Comparison of ENCODE assay signal across 17 cellular contexts in the genomic region with DNA sequence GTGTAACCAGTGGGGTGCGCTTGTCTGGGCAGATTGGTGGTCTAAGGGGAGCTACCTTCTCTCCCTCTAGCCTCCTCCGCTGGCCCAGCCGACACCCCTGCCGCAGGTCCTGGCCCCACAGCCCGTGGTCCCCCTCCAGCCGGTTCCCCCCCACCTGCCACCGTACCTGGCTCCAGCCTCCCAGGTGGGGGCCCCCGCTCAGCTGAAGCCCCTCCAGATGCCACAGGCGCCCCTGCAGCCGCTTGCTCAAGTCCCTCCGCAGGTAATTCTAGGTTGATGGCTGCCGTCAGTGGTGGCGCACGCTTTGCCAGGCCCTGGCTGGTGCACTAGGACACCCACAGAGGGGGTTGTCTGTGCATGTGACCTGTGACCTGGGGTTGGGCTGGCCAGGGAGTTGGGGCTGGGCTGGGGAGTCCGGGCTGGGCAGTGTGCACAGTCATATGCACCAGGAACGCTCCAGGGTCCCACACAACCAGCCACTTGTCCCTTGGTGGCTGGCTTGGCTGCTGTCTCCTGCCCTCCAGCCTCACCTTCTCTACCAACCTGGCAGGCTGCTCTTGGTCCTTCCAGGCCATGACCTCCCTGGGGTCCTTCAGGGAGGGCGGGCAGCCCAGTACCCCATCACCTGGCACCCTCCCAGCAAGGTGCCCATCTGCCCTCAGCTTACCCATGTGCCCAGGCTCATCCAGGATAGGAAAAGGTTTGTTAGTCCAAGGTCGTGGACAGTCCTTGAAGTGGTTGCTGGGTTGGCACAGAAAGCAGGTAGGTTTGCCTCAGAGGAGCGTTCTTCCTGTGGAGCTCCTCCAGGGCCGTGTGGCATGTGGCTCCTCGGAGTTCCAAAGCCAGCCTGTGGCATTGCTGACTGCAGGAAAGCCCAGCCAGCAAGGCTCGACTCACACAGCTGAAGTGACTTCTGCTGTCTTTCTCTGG.
DNase-seq lines count a peak whose midpoint lies in the region; ATAC-seq and TF ChIP-seq lines count a peak whose summit lies in the region.
"Had no signal": no experiment of that assay in that cellular context is flagged by ENCODE, and none has a peak within 500 bp of the region (broad histone marks: within the 10 kb centered on the region; RNA-seq: fewer than 3 reads in every experiment).

No MANE protein-coding gene starts in this region.

- no peaks in the 10 kb centered on the region for H3K4me1 Mint-ChIP-seq in MCF 10A (ENCODE audit: insufficient read depth, unreplicated experiment)
- no peaks in the 10 kb centered on the region for H3K4me1 Mint-ChIP-seq in neural crest cell
- H3K4me1 Mint-ChIP-seq in CD4-positive, alpha-beta memory T cell, result no peaks in the 10 kb centered on the region
- no peaks in the 10 kb centered on the region for H3K4me1 Mint-ChIP-seq in activated T-helper 1 cell treated with anti-CD3 and anti-CD28 coated beads, Interleukin-12 subunit alpha, Interleukin-12 subunit beta, Interleukin-2, Interleukin-4 antibody, amounts not matched to agents 30 ng/mL and 10 ng/mL and 1 ng/mL, durations not matched to agents 14 hours and 24 hours and 36 hours (ENCODE audit: low read depth)

- DNase-seq in breast epithelium (ENCODE audit: low spot score in 2 of 2) (peak; percentile 12 to 50), MCF 10A (ENCODE audit: unreplicated experiment) (no peak), colonic mucosa (peak; percentile 15), neural crest cell (ENCODE audit: low read depth, low spot score) (no peak), upper lobe of right lung (peak; percentile 59)
- no peak for DNase-seq in CD4-positive, alpha-beta memory T cell
- no peak for DNase-seq in activated T-helper 1 cell treated with anti-CD3 and anti-CD28 coated beads, Interleukin-12 subunit alpha, Interleukin-12 subunit beta, Interleukin-2, Interleukin-4 antibody, amounts not matched to agents 30 ng/mL and 10 ng/mL and 1 ng/mL, durations not matched to agents 14 hours and 24 hours and 36 hours (ENCODE audit: low spot score)
- DNase-seq: GOT3, NCI-H146, NCI-H345, SHP77 treated with DMSO at 0.1 percent for 48 hours had no signal

- peaks cover 6% of the 10 kb centered on the region for H3K36me3 Mint-ChIP-seq in MCF 10A (ENCODE audit: insufficient read depth, unreplicated experiment)
- H3K36me3 Mint-ChIP-seq in neural crest cell (ENCODE audit: low read depth), result no peaks in the 10 kb centered on the region
- H3K36me3 Mint-ChIP-seq in CD4-positive, alpha-beta memory T cell, result no peaks in the 10 kb centered on the region
- H3K36me3 Mint-ChIP-seq in activated T-helper 1 cell treated with anti-CD3 and anti-CD28 coated beads, Interleukin-12 subunit alpha, Interleukin-12 subunit beta, Interleukin-2, Interleukin-4 antibody, amounts not matched to agents 30 ng/mL and 10 ng/mL and 1 ng/mL, durations not matched to agents 14 hours and 24 hours and 36 hours (ENCODE audit: low read depth), result no peaks in the 10 kb centered on the region

- ATAC-seq in upper lobe of right lung (no peak), GM19328 (IDR thresholded peaks at IDR 0.05; ENCODE audit: unreplicated experiment) (no peak)

- TF ChIP-seq CTCF in breast epithelium (IDR thresholded peaks at IDR 0.05) (no peak), MCF 10A (IDR thresholded peaks at IDR 0.05; ENCODE audit: unreplicated experiment) (no peak), colonic mucosa (IDR thresholded peaks at IDR 0.05) (no peak), neural crest cell (conservative IDR thresholded peaks at IDR 0.05) (no peak), upper lobe of right lung (IDR thresholded peaks at IDR 0.05) (no peak)

- no TSS peak for BruUV-seq in MCF 10A (replicated peaks; lab: Mats Ljungman, UMichigan)

- POLR2A ChIA-PET in MCF 10A (lab: Yijun Ruan, JAX), result no interaction called here
- POLR2A ChIA-PET in CD4-positive, alpha-beta memory T cell (lab: Charles Lee; ENCODE audit: partially characterized antibody), result no interaction called here

- no peaks in the 10 kb centered on the region for H3K27me3 ChIP-seq in breast epithelium
- no peaks in the 10 kb centered on the region for H3K27me3 ChIP-seq in colonic mucosa
- no peaks in the 10 kb centered on the region for H3K27me3 ChIP-seq in upper lobe of right lung
- H3K27me3 ChIP-seq in CD4-positive, alpha-beta memory T cell (ENCODE audit: insufficient read depth, low read length), result no peaks in the 10 kb centered on the region
- H3K27me3 ChIP-seq: right lobe of liver, suprapubic skin had no signal

- H3K27ac Mint-ChIP-seq in MCF 10A (ENCODE audit: low read depth, unreplicated experiment) (no peak overlapping the region), neural crest cell (ENCODE audit: unreplicated experiment) (peak overlapping the region; percentile 90)
- no peak overlapping the region for H3K27ac Mint-ChIP-seq in CD4-positive, alpha-beta memory T cell
- no peak overlapping the region for H3K27ac Mint-ChIP-seq in activated T-helper 1 cell treated with anti-CD3 and anti-CD28 coated beads, Interleukin-12 subunit alpha, Interleukin-12 subunit beta, Interleukin-2, Interleukin-4 antibody, amounts not matched to agents 30 ng/mL and 10 ng/mL and 1 ng/mL, durations not matched to agents 14 hours and 24 hours and 36 hours
- H3K27ac Mint-ChIP-seq: activated T-helper 2 cell treated with anti-CD3 and anti-CD28 coated beads, Interferon-gamma antibody, Interleukin-2, Interleukin-4, amounts not matched to agents 10 μg/mL and 5 μg/mL and 100 μg/mL, durations not matched to agents 14 hours and 24 hours and 36 hours; dendritic cell treated with granulocyte-macrophage colony-stimulating factor and Interleukin-4, amounts not matched to agents 40 ng/mL and 50 ng/mL, for 4 days; T-helper 2 cell treated with Interferon-gamma antibody and Interleukin-4, amounts not matched to agents 5 μg/mL and 100 μg/mL, for 36 hours had no signal

- H3K4me1 ChIP-seq in breast epithelium (no peaks in the 10 kb centered on the region), colonic mucosa (no peaks in the 10 kb centered on the region), upper lobe of right lung (no peaks in the 10 kb centered on the region)
- no peaks in the 10 kb centered on the region for H3K4me1 ChIP-seq in CD4-positive, alpha-beta memory T cell (ENCODE audit: insufficient read depth, low read length)
- H3K4me1 ChIP-seq: right lobe of liver, suprapubic skin had no signal

- H3K9me3 Mint-ChIP-seq in MCF 10A (ENCODE audit: unreplicated experiment) (no peaks in the 10 kb centered on the region), neural crest cell (no peaks in the 10 kb centered on the region)
- H3K9me3 Mint-ChIP-seq in CD4-positive, alpha-beta memory T cell, result no peaks in the 10 kb centered on the region
- H3K9me3 Mint-ChIP-seq in activated T-helper 1 cell treated with anti-CD3 and anti-CD28 coated beads, Interleukin-12 subunit alpha, Interleukin-12 subunit beta, Interleukin-2, Interleukin-4 antibody, amounts not matched to agents 30 ng/mL and 10 ng/mL and 1 ng/mL, durations not matched to agents 14 hours and 24 hours and 36 hours, result no peaks in the 10 kb centered on the region
- H3K9me3 Mint-ChIP-seq: activated T-helper 2 cell treated with anti-CD3 and anti-CD28 coated beads, Interferon-gamma antibody, Interleukin-2, Interleukin-4, amounts not matched to agents 10 μg/mL and 5 μg/mL and 100 μg/mL, durations not matched to agents 14 hours and 24 hours and 36 hours; dendritic cell treated with granulocyte-macrophage colony-stimulating factor and Interleukin-4, amounts not matched to agents 40 ng/mL and 50 ng/mL, for 4 days; T-helper 2 cell treated with Interferon-gamma antibody and Interleukin-4, amounts not matched to agents 5 μg/mL and 100 μg/mL, for 36 hours had no signal

- H3K27ac ChIP-seq in breast epithelium, result no peak overlapping the region
- H3K27ac ChIP-seq in colonic mucosa, result no peak overlapping the region
- no peak overlapping the region for H3K27ac ChIP-seq in upper lobe of right lung
- no peak overlapping the region for H3K27ac ChIP-seq in CD4-positive, alpha-beta memory T cell (ENCODE audit: low read depth, low read length)
- H3K27ac ChIP-seq: right lobe of liver, suprapubic skin had no signal

- H3K36me3 ChIP-seq in breast epithelium (no peaks in the 10 kb centered on the region), colonic mucosa (no peaks in the 10 kb centered on the region), upper lobe of right lung (no peaks in the 10 kb centered on the region)
- no peaks in the 10 kb centered on the region for H3K36me3 ChIP-seq in CD4-positive, alpha-beta memory T cell (ENCODE audit: insufficient read depth, low read length)
- H3K36me3 ChIP-seq: right lobe of liver had no signal

- no peak overlapping the region for H3K4me3 Mint-ChIP-seq in MCF 10A (ENCODE audit: unreplicated experiment)
- no peak overlapping the region for H3K4me3 Mint-ChIP-seq in neural crest cell
- H3K4me3 Mint-ChIP-seq in CD4-positive, alpha-beta memory T cell, result no peak overlapping the region
- H3K4me3 Mint-ChIP-seq in activated T-helper 1 cell treated with anti-CD3 and anti-CD28 coated beads, Interleukin-12 subunit alpha, Interleukin-12 subunit beta, Interleukin-2, Interleukin-4 antibody, amounts not matched to agents 30 ng/mL and 10 ng/mL and 1 ng/mL, durations not matched to agents 14 hours and 24 hours and 36 hours, result no peak overlapping the region
- H3K4me3 Mint-ChIP-seq: dendritic cell treated with granulocyte-macrophage colony-stimulating factor and Interleukin-4, amounts not matched to agents 40 ng/mL and 50 ng/mL, for 4 days; T-helper 2 cell treated with Interferon-gamma antibody and Interleukin-4, amounts not matched to agents 5 μg/mL and 100 μg/mL, for 36 hours had no signal

- no peaks in the 10 kb centered on the region for H3K27me3 Mint-ChIP-seq in MCF 10A (ENCODE audit: insufficient read depth, unreplicated experiment)
- H3K27me3 Mint-ChIP-seq in neural crest cell (ENCODE audit: low read depth), result no peaks in the 10 kb centered on the region
- H3K27me3 Mint-ChIP-seq in CD4-positive, alpha-beta memory T cell, result no peaks in the 10 kb centered on the region
- peaks cover 4% of the 10 kb centered on the region for H3K27me3 Mint-ChIP-seq in activated T-helper 1 cell treated with anti-CD3 and anti-CD28 coated beads, Interleukin-12 subunit alpha, Interleukin-12 subunit beta, Interleukin-2, Interleukin-4 antibody, amounts not matched to agents 30 ng/mL and 10 ng/mL and 1 ng/mL, durations not matched to agents 14 hours and 24 hours and 36 hours (ENCODE audit: insufficient read depth)

- H3K9ac ChIP-seq in colonic mucosa (ENCODE audit: low read depth in 2 of 2, low read length in 2 of 2), result peak overlapping the region in 1 of 2 donors; percentile 12

- intact Hi-C loops in breast epithelium (cut with DNase I; ENCODE audit: low total_unique reads), result no loop called here
- intact Hi-C loops in MCF 10A (cut with micrococcal nuclease), result no loop called here
- intact Hi-C loops in colonic mucosa (cut with DNase I), result no loop called here
- intact Hi-C loops in upper lobe of right lung (cut with DNase I), result no loop called here
- intact Hi-C loops in CD4-positive, alpha-beta memory T cell (cut with micrococcal nuclease), result no loop called here
- intact Hi-C loops in activated T-helper 1 cell treated with anti-CD3 and anti-CD28 coated beads, Interleukin-12 subunit alpha, Interleukin-12 subunit beta, Interleukin-2, Interleukin-4 antibody, amounts not matched to agents 30 ng/mL and 10 ng/mL and 1 ng/mL, durations not matched to agents 14 hours and 24 hours and 36 hours (cut with micrococcal nuclease), result no loop called here

- CTCF ChIA-PET in MCF 10A (lab: Yijun Ruan, JAX), result no interaction called here
- CTCF ChIA-PET in CD4-positive, alpha-beta memory T cell (lab: Charles Lee; ENCODE audit: partially characterized antibody), result no interaction called here

- no peaks in the 10 kb centered on the region for H3K9me3 ChIP-seq in breast epithelium
- H3K9me3 ChIP-seq in colonic mucosa, result no peaks in the 10 kb centered on the region
- H3K9me3 ChIP-seq in upper lobe of right lung, result no peaks in the 10 kb centered on the region
- no peaks in the 10 kb centered on the region for H3K9me3 ChIP-seq in CD4-positive, alpha-beta memory T cell (ENCODE audit: control insufficient read depth in 1 of 2, low read length in 2 of 2)
- H3K9me3 ChIP-seq: right lobe of liver, suprapubic skin had no signal

- no peak for TF ChIP-seq POLR2A in breast epithelium (IDR thresholded peaks at IDR 0.05)

- H3K4me3 ChIP-seq in breast epithelium, result no peak overlapping the region
- no peak overlapping the region for H3K4me3 ChIP-seq in colonic mucosa
- H3K4me3 ChIP-seq in upper lobe of right lung, result no peak overlapping the region
- no peak overlapping the region for H3K4me3 ChIP-seq in CD4-positive, alpha-beta memory T cell (ENCODE audit: low read length in 2 of 2)
- H3K4me3 ChIP-seq: right lobe of liver, suprapubic skin had no signal

Comparison
In these comparisons a context has a peak if more than half of its experiments do, and no peak if none do; other contexts are left out.
1. DNase-seq: peak in breast epithelium (2 of 2), colonic mucosa (single experiment) and upper lobe of right lung (single experiment); none in MCF 10A (single experiment), neural crest cell (single experiment), CD4-positive, alpha-beta memory T cell (0 of 5) and activated T-helper 1 cell treated with anti-CD3 and anti-CD28 coated beads, Interleukin-12 subunit alpha, Interleukin-12 subunit beta, Interleukin-2, Interleukin-4 antibody, amounts not matched to agents 30 ng/mL and 10 ng/mL and 1 ng/mL, durations not matched to agents 14 hours and 24 hours and 36 hours (single experiment).